Comparison of ENCODE assay signal across 8 cellular contexts in the genomic region with DNA sequence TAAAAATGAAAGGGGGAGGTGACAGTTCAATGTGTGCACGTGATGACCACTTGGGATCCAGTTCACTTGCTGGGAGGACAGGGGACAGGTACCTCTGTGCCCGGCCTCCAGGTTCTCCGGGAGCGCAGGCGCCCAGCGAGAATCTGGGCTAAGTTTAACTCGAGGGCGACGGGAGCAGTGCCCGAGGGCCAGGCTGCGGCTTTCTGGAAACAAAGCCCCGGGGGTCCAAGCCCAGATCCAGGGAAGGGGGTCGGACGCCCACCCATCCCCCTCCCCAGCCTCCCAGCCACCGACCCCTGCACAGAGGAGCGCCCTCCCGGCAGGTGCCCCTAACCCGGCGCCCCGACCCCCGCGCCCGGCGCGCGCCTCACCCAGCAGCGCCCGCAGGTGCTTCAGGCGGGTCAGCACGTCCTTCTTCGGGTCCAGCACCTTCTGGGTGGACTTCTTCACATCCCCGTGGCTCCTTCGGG. TPM values are rescaled to one million over a fixed set of nuclear protein-coding genes. Genes with fewer than 3 reads are reported as not detected.
DNase-seq lines count a peak whose midpoint lies in the region; ATAC-seq and TF ChIP-seq lines count a peak whose summit lies in the region.

No MANE protein-coding gene starts in this region.

- no peak overlapping the region for H3K27ac Mint-ChIP-seq in GM23338

- H3K4me1 ChIP-seq in GM23338 (ENCODE audit: insufficient read depth) (peaks cover 9% of the 10 kb centered on the region), breast epithelium (no peaks in the 10 kb centered on the region), left lung (peaks cover 4 to 52% of the 10 kb centered on the region in 2 donors), suprapubic skin (peaks cover 22% of the 10 kb centered on the region)

- H3K36me3 Mint-ChIP-seq in GM23338 (ENCODE audit: low read depth): no peaks in the 10 kb centered on the region

- H3K9me2 ChIP-seq in GM23338 (ENCODE audit: insufficient read depth): no peaks in the 10 kb centered on the region

- peak overlapping the region; percentile 83 for H2AFZ ChIP-seq in GM23338

- H3K9me3 ChIP-seq in breast epithelium (no peaks in the 10 kb centered on the region), left lung (no peaks in the 10 kb centered on the region), suprapubic skin (no peaks in the 10 kb centered on the region)

- no peak for TF ChIP-seq EP300 in suprapubic skin (IDR thresholded peaks at IDR 0.05)

- WGBS in suprapubic skin: 0% methylated on average over 18 of the region's 33 CpGs

- H3K27me3 ChIP-seq in GM23338 (ENCODE audit: insufficient read depth): no peaks in the 10 kb centered on the region
- no peaks in the 10 kb centered on the region for H3K27me3 ChIP-seq in breast epithelium
- H3K27me3 ChIP-seq in left lung: no peaks in the 10 kb centered on the region
- H3K27me3 ChIP-seq in suprapubic skin: no peaks in the 10 kb centered on the region

- H3K27me3 Mint-ChIP-seq in GM23338 (ENCODE audit: insufficient read depth, low read depth, poor library complexity): peaks cover 3% of the 10 kb centered on the region

- H3K9me3 Mint-ChIP-seq in GM23338: no peaks in the 10 kb centered on the region; the same call in 2 of the 3 replicates

- H3K4me1 Mint-ChIP-seq in GM23338: peaks cover 17% of the 10 kb centered on the region

- DNase-seq in GM23338 (ENCODE audit: low spot score): peak; percentile 48
- DNase-seq in NCI-H146 (lab: John Stamatoyannopoulos, UW): peak; percentile 66
- DNase-seq in breast epithelium (ENCODE audit: low spot score in 2 of 2): no peak
- no peak for DNase-seq in left lung
- peak in 1 of 2 donors; percentile 77 for DNase-seq in suprapubic skin (ENCODE audit: low spot score in 2 of 2)
- DNase-seq in hepatic stellate cell (ENCODE audit: low spot score): no peak

- H4K20me1 ChIP-seq in GM23338 (replicated peaks; ENCODE audit: insufficient read depth): peaks cover 11% of the 10 kb centered on the region; the same call in 1 of the 2 replicates

- peak overlapping the region; percentile 99 for H3K4me3 ChIP-seq in GM08714 (ENCODE audit: low read length)
- H3K4me3 ChIP-seq in GM23338: peak overlapping the region; percentile 76
- H3K4me3 ChIP-seq in breast epithelium: peak overlapping the region; percentile 86 to 98 (median 89)
- peak overlapping the region; percentile 71 to 84 for H3K4me3 ChIP-seq in left lung
- peak overlapping the region; percentile 95 for H3K4me3 ChIP-seq in suprapubic skin

- no peak overlapping the region for H3K27ac ChIP-seq in GM23338 (ENCODE audit: low read depth)
- H3K27ac ChIP-seq in breast epithelium: peak overlapping the region; percentile 93 to 95
- peak overlapping the region; percentile 95 to 96 for H3K27ac ChIP-seq in left lung
- H3K27ac ChIP-seq in suprapubic skin: peak overlapping the region; percentile 90

- ATAC-seq in GM23338 (peak; percentile 39), left lung (peak; percentile 22), HG03139 (IDR thresholded peaks at IDR 0.05; ENCODE audit: unreplicated experiment) (no peak)

- peaks cover 48% of the 10 kb centered on the region for H3K79me2 ChIP-seq in GM23338 (replicated peaks; ENCODE audit: insufficient read depth)

- intact Hi-C loops in breast epithelium (cut with DNase I; ENCODE audit: low total_unique reads): no loop called here
- intact Hi-C loops in left lung (cut with DNase I): no loop called here

- H3K4me3 Mint-ChIP-seq in GM23338: peak overlapping the region; percentile 75

- no peaks in the 10 kb centered on the region for H3F3A ChIP-seq in GM23338 (replicated peaks; ENCODE audit: low read depth)

- H3K4me2 ChIP-seq in GM23338: peak overlapping the region; percentile 89

- TF ChIP-seq POLR2A in breast epithelium (IDR thresholded peaks at IDR 0.05) (no peak), suprapubic skin (IDR thresholded peaks at IDR 0.05) (no peak)

- H3K36me3 ChIP-seq in GM23338 (ENCODE audit: insufficient read depth) (no peaks in the 10 kb centered on the region), breast epithelium (no peaks in the 10 kb centered on the region), left lung (no peaks in the 10 kb centered on the region), suprapubic skin (no peaks in the 10 kb centered on the region)

- TF ChIP-seq CTCF in GM23338 (conservative IDR thresholded peaks at IDR 0.05; ENCODE audit: low read depth in 2 of 2): no peak
- TF ChIP-seq CTCF in breast epithelium (IDR thresholded peaks at IDR 0.05): no peak
- TF ChIP-seq CTCF in left lung (IDR thresholded peaks at IDR 0.05): no peak
- no peak for TF ChIP-seq CTCF in suprapubic skin (IDR thresholded peaks at IDR 0.05)

TF ChIP-seq in GM23338, 12 proteins besides CTCF, POLR2A, EP300 and RAD21 (continues in another document):
- TF ChIP-seq POLR2AphosphoS5 (IDR thresholded peaks at IDR 0.05; ENCODE audit: low read depth) (no peak), EZH2 (IDR thresholded peaks at IDR 0.05; ENCODE audit: low read depth, unreplicated experiment) (no peak), ZNF114 (CRISPR knock-in tag; IDR thresholded peaks at IDR 0.05) (no peak), STAT1 (IDR thresholded peaks at IDR 0.05; ENCODE audit: unreplicated experiment) (no peak), ZNF331 (CRISPR knock-in tag; IDR thresholded peaks at IDR 0.05; ENCODE audit: low read depth) (no peak), EZH2phosphoT487 (IDR thresholded peaks at IDR 0.05; ENCODE audit: unreplicated experiment) (no peak)
- TF ChIP-seq, protein P1, sequence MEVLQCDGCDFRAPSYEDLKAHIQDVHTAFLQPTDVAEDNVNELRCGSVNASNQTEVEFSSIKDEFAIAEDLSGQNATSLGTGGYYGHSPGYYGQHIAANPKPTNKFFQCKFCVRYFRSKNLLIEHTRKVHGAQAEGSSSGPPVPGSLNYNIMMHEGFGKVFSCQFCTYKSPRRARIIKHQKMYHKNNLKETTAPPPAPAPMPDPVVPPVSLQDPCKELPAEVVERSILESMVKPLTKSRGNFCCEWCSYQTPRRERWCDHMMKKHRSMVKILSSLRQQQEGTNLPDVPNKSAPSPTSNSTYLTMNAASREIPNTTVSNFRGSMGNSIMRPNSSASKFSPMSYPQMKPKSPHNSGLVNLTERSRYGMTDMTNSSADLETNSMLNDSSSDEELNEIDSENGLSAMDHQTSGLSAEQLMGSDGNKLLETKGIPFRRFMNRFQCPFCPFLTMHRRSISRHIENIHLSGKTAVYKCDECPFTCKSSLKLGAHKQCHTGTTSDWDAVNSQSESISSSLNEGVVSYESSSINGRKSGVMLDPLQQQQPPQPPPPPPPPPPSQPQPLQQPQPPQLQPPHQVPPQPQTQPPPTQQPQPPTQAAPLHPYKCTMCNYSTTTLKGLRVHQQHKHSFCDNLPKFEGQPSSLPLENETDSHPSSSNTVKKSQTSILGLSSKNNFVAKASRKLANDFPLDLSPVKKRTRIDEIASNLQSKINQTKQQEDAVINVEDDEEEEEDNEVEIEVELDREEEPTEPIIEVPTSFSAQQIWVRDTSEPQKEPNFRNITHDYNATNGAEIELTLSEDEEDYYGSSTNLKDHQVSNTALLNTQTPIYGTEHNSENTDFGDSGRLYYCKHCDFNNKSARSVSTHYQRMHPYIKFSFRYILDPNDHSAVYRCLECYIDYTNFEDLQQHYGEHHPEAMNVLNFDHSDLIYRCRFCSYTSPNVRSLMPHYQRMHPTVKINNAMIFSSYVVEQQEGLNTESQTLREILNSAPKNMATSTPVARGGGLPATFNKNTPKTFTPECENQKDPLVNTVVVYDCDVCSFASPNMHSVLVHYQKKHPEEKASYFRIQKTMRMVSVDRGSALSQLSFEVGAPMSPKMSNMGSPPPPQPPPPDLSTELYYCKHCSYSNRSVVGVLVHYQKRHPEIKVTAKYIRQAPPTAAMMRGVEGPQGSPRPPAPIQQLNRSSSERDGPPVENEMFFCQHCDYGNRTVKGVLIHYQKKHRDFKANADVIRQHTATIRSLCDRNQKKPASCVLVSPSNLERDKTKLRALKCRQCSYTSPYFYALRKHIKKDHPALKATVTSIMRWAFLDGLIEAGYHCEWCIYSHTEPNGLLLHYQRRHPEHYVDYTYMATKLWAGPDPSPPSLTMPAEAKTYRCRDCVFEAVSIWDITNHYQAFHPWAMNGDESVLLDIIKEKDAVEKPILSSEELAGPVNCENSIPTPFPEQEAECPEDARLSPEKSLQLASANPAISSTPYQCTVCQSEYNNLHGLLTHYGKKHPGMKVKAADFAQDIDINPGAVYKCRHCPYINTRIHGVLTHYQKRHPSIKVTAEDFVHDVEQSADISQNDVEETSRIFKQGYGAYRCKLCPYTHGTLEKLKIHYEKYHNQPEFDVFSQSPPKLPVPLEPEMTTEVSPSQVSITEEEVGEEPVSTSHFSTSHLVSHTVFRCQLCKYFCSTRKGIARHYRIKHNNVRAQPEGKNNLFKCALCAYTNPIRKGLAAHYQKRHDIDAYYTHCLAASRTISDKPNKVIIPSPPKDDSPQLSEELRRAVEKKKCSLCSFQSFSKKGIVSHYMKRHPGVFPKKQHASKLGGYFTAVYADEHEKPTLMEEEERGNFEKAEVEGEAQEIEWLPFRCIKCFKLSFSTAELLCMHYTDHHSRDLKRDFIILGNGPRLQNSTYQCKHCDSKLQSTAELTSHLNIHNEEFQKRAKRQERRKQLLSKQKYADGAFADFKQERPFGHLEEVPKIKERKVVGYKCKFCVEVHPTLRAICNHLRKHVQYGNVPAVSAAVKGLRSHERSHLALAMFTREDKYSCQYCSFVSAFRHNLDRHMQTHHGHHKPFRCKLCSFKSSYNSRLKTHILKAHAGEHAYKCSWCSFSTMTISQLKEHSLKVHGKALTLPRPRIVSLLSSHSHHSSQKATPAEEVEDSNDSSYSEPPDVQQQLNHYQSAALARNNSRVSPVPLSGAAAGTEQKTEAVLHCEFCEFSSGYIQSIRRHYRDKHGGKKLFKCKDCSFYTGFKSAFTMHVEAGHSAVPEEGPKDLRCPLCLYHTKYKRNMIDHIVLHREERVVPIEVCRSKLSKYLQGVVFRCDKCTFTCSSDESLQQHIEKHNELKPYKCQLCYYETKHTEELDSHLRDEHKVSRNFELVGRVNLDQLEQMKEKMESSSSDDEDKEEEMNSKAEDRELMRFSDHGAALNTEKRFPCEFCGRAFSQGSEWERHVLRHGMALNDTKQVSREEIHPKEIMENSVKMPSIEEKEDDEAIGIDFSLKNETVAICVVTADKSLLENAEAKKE (CRISPR knock-in tag; IDR thresholded peaks at IDR 0.05): no peak
- TF ChIP-seq, protein P2, sequence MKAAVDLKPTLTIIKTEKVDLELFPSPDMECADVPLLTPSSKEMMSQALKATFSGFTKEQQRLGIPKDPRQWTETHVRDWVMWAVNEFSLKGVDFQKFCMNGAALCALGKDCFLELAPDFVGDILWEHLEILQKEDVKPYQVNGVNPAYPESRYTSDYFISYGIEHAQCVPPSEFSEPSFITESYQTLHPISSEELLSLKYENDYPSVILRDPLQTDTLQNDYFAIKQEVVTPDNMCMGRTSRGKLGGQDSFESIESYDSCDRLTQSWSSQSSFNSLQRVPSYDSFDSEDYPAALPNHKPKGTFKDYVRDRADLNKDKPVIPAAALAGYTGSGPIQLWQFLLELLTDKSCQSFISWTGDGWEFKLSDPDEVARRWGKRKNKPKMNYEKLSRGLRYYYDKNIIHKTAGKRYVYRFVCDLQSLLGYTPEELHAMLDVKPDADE (IDR thresholded peaks at IDR 0.05): no peak

RNA-seq across cellular contexts. Expression of gene RALGAPA2, which starts 0.4 kb away (rescaled TPM):
- 35.3 and 43.4 TPM in 2 replicates for total RNA-seq in GM23338 (2014; rRNA removed; shearing (Covaris generic))
- 7.8 and 13.1 TPM in 2 replicates for polyA plus RNA-seq in GM23338 (2016; fragmentation: Nextera tagmentation; extraction: Ambion mirVana)
- total RNA-seq in breast epithelium (10 to 100 TPM; 34.6 to 74.1 (median 46.0) TPM), left lung (10 to 100 TPM; 55.4 to 79.8 TPM), suprapubic skin (10 to 100 TPM; 51.9 to 97.8 (median 72.0) TPM)

Comparison
In these comparisons a context has a peak if more than half of its experiments do, and no peak if none do; other contexts are left out.
1. DNase-seq: peak in GM23338 (single experiment) and NCI-H146 (single experiment); none in breast epithelium (0 of 2), left lung (0 of 2) and hepatic stellate cell (single experiment).
2. Peak in every context shown above with its lines, with median percentiles within 50 percentile points of each other: H3K4me3 ChIP-seq.